Comparison of ENCODE assay signal across 7 cellular contexts in genomic region chr1:109499661-109500536, GRCh38. TPM values are rescaled to one million over a fixed set of nuclear protein-coding genes. Genes with fewer than 3 reads are reported as not detected.
DNase-seq lines count a peak whose midpoint lies in the region; ATAC-seq and TF ChIP-seq lines count a peak whose summit lies in the region.
"Had no signal": no experiment of that assay in that cellular context is flagged by ENCODE, and none has a peak within 500 bp of the region (broad histone marks: within the 10 kb centered on the region; RNA-seq: fewer than 3 reads in every experiment).

No MANE protein-coding gene starts in this region.

- H3K27me3 ChIP-seq in Peyer's patch, result no peaks in the 10 kb centered on the region

- peak in 1 of 2 donors; percentile 62 for TF ChIP-seq POLR2A in Peyer's patch (IDR thresholded peaks at IDR 0.05)

- no peaks in the 10 kb centered on the region for H3K9me3 ChIP-seq in Peyer's patch

- ATAC-seq in GM19328 (IDR thresholded peaks at IDR 0.05; ENCODE audit: unreplicated experiment), result no peak

- no peak overlapping the region for H3K4me3 ChIP-seq in Peyer's patch

- H3K27ac ChIP-seq in Peyer's patch (peak overlapping the region; percentile 1 to 80 (median 36)), caudate nucleus (ENCODE audit: low read depth, low read length) (peak overlapping the region; percentile 37)

- H3K36me3 ChIP-seq in Peyer's patch, result peaks cover 0 to 21% (median 0%) of the 10 kb centered on the region in 3 donors

- peak; percentile 68 for TF ChIP-seq CTCF in GM12873 (IDR thresholded peaks at IDR 0.05; ENCODE audit: insufficient read depth, low read depth, low read length, missing control alignments)
- peak in 5 of 6 experiments; percentile 33 to 88 (median 74) for TF ChIP-seq CTCF in Peyer's patch (IDR thresholded peaks at IDR 0.05)

- DNase-seq in Peyer's patch, result peak; percentile 51 to 92 (median 86)
- peak in 24 of 61 donors; percentile 19 to 70 (median 38) for DNase-seq in caudate nucleus (lab: John Stamatoyannopoulos, UW)
- DNase-seq in pons (ENCODE audit: low spot score), result peak; percentile 32
- no peak for DNase-seq in dedifferentiated amniotic fluid mesenchymal stem cell (ENCODE audit: extremely low spot score)

- H3K4me1 ChIP-seq in Peyer's patch, result peaks cover under 1 to 60% (median 6%) of the 10 kb centered on the region in 4 donors

RNA-seq across cellular contexts. Expression of gene CYB561D1, which starts 6.0 kb away (rescaled TPM):
- total RNA-seq in Peyer's patch, result 10 to 100 TPM in 3 of 4 donors, 1 to 10 TPM in 1; 1.7 to 24.0 (median 20.9) TPM

RNA-seq across cellular contexts. Expression of gene AMIGO1, which starts 9.6 kb away (rescaled TPM):
- 1 to 10 TPM; 2.5 to 7.4 (median 5.0) TPM for total RNA-seq in Peyer's patch

RNA-seq across cellular contexts. Expression of gene ATXN7L2, which starts 16.2 kb away (rescaled TPM):
- 10 to 100 TPM in 1 of 4 donors, 1 to 10 TPM in 3; 2.3 to 12.7 (median 7.3) TPM for total RNA-seq in Peyer's patch

RNA-seq across cellular contexts. Expression of gene SYPL2, which starts 33.6 kb away (rescaled TPM):
- total RNA-seq in Peyer's patch, result under 1 TPM in 1 of 4 donors, not detected in 3; 0.67 TPM
- total RNA-seq: dermis microvascular lymphatic vessel endothelial cell had no signal

RNA-seq across cellular contexts. Expression of gene GPR61, which starts 39.8 kb away (rescaled TPM):
- total RNA-seq in Peyer's patch, result under 1 TPM in 1 of 4 donors, not detected in 3; 0.40 TPM
